In genomic region chrX:132737743-132738142, GRCh38 we compare ENCODE assay signal across 11 cellular contexts.
A peak's percentile ranks its signal among the peaks of the same experiment; 100 is the strongest.
DNase-seq lines count a peak whose midpoint lies in the region; ATAC-seq, FAIRE-seq and TF ChIP-seq lines count a peak whose summit lies in the region.
"Had no signal": no experiment of that assay in that cellular context is flagged by ENCODE, and none has a peak within 500 bp of the region (broad histone marks: within the 10 kb centered on the region; RNA-seq: fewer than 3 reads in every experiment).

No MANE protein-coding gene starts in this region.

- TF ChIP-seq CTCF in lower lobe of right lung (IDR thresholded peaks at IDR 0.05) = no peak
- no peak for TF ChIP-seq CTCF in upper lobe of right lung (IDR thresholded peaks at IDR 0.05)

- H3K9me3 ChIP-seq in lower lobe of right lung = no peaks in the 10 kb centered on the region
- H3K9me3 ChIP-seq in upper lobe of right lung = no peaks in the 10 kb centered on the region

- no peak for FAIRE-seq in HTR-8/SVneo (lab: Jason Lieb, UNC)
- FAIRE-seq: GM18507 had no signal

- DNase-seq in left cardiac atrium = no peak
- no peak for DNase-seq in Right ventricle myocardium superior
- DNase-seq in activated T-cell treated with anti-CD3 and anti-CD28 coated beads, Interleukin-2, amount 50 U/mL, for 1 hour = peak; percentile 19
- peak; percentile 39 for DNase-seq in lower lobe of right lung
- no peak for DNase-seq in upper lobe of right lung
- no peak for DNase-seq in ecto neural progenitor cell (ENCODE audit: low spot score)
- no peak for DNase-seq in substantia nigra (lab: John Stamatoyannopoulos, UW)
- DNase-seq in HTR-8/SVneo (ENCODE audit: insufficient read length, low spot score) = no peak
- DNase-seq: naive B cell, NCI-H82 had no signal

- peak; percentile 23 to 71 for ATAC-seq in left cardiac atrium
- no peak for ATAC-seq in Right ventricle myocardium superior (ENCODE audit: poor library complexity)
- peak; percentile 41 to 59 for ATAC-seq in lower lobe of right lung
- ATAC-seq in upper lobe of right lung = peak; percentile 70

- no peaks in the 10 kb centered on the region for H3K36me3 ChIP-seq in lower lobe of right lung
- H3K36me3 ChIP-seq in upper lobe of right lung = no peaks in the 10 kb centered on the region

- intact Hi-C loops in left cardiac atrium (cut with DNase I) = no loop called here
- intact Hi-C loops in Right ventricle myocardium superior (cut with DNase I) = no loop called here
- intact Hi-C loops in lower lobe of right lung (cut with DNase I) = no loop called here
- intact Hi-C loops in upper lobe of right lung (cut with DNase I) = no loop called here

- H3K27ac ChIP-seq in lower lobe of right lung = no peak overlapping the region
- H3K27ac ChIP-seq in upper lobe of right lung = no peak overlapping the region
- H3K27ac ChIP-seq in substantia nigra (ENCODE audit: low read depth, low read length, poor library complexity, severe bottlenecking) = no peak overlapping the region

- H3K4me3 ChIP-seq in lower lobe of right lung (no peak overlapping the region), upper lobe of right lung (no peak overlapping the region)

- H3K4me1 ChIP-seq in lower lobe of right lung (no peaks in the 10 kb centered on the region), upper lobe of right lung (no peaks in the 10 kb centered on the region)

- H3K27me3 ChIP-seq in lower lobe of right lung (ENCODE audit: low read depth) (no peaks in the 10 kb centered on the region), upper lobe of right lung (no peaks in the 10 kb centered on the region)

Comparison
In these comparisons a context has a peak if more than half of its experiments do, and no peak if none do; other contexts are left out.
1. DNase-seq: peak in activated T-cell treated with anti-CD3 and anti-CD28 coated beads, Interleukin-2, amount 50 U/mL, for 1 hour (single experiment) and lower lobe of right lung (single experiment); none in left cardiac atrium (single experiment), Right ventricle myocardium superior (single experiment), upper lobe of right lung (single experiment), ecto neural progenitor cell (single experiment), substantia nigra (0 of 49) and HTR-8/SVneo (single experiment).